In the genomic region with DNA sequence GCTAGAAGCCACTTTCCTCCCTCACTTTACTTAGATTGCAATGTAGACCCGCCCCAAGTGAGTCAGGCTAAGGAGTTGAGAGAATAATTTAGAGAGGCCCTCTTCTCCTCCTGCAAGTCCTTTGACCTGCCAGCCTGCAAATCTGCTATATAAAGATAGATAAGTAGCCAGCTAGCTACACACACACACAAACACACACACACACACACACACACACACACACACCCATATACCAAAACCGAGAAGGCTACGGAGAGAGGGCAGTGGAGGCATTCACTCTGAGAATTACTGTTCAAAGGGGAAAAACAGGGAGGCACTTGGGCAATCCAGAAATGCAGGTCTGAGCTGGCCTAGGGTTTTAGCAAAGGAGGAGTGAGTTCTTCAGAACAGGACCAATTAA, we compare ENCODE assay signal across 12 cellular contexts. TPM values are rescaled to one million over a fixed set of nuclear protein-coding genes. Genes with fewer than 3 reads are reported as not detected.
A peak's percentile ranks its signal among the peaks of the same experiment; 100 is the strongest.
DNase-seq lines count a peak whose midpoint lies in the region; ATAC-seq and TF ChIP-seq lines count a peak whose summit lies in the region.
"Had no signal": no experiment of that assay in that cellular context is flagged by ENCODE, and none has a peak within 500 bp of the region (broad histone marks: within the 10 kb centered on the region; RNA-seq: fewer than 3 reads in every experiment).

No MANE protein-coding gene starts in this region.

- H3K27me3 ChIP-seq in CD4-positive, alpha-beta memory T cell (ENCODE audit: insufficient read depth, low read length) = no peaks in the 10 kb centered on the region
- H3K27me3 ChIP-seq in esophagus squamous epithelium = peaks cover 0 to 7% (median 0%) of the 10 kb centered on the region in 4 donors
- peaks cover 79% of the 10 kb centered on the region for H3K27me3 ChIP-seq in neural progenitor cell

- TF ChIP-seq POLR2A in esophagus squamous epithelium (IDR thresholded peaks at IDR 0.05) = no peak

- no peaks in the 10 kb centered on the region for H3K79me2 ChIP-seq in neural progenitor cell (ENCODE audit: low read depth)

- no peak overlapping the region for H3K27ac ChIP-seq in CD4-positive, alpha-beta memory T cell (ENCODE audit: low read depth, low read length)
- H3K27ac ChIP-seq in esophagus squamous epithelium = peak overlapping the region; percentile 18 to 81 (median 54)
- no peak overlapping the region for H3K27ac ChIP-seq in neural progenitor cell
- H3K27ac ChIP-seq: prostate gland had no signal

- H2AFZ ChIP-seq in neural progenitor cell (replicated peaks) = no peak overlapping the region

- CTCF ChIA-PET in CD4-positive, alpha-beta memory T cell (lab: Charles Lee; ENCODE audit: partially characterized antibody) = no interaction called here

- peaks cover 5 to 17% (median 9%) of the 10 kb centered on the region in 4 donors for H3K4me1 Mint-ChIP-seq in CD4-positive, alpha-beta memory T cell
- peaks cover 26% of the 10 kb centered on the region for H3K4me1 Mint-ChIP-seq in neural progenitor cell

- H3K4me1 ChIP-seq in CD4-positive, alpha-beta memory T cell (ENCODE audit: insufficient read depth, low read length) = peaks cover 4% of the 10 kb centered on the region
- peaks cover 15 to 32% (median 23%) of the 10 kb centered on the region in 3 donors for H3K4me1 ChIP-seq in esophagus squamous epithelium
- H3K4me1 ChIP-seq in neural progenitor cell = peaks cover 19% of the 10 kb centered on the region
- H3K4me1 ChIP-seq: prostate gland had no signal

- peaks cover 14% of the 10 kb centered on the region for H4K20me1 ChIP-seq in neural progenitor cell (ENCODE audit: low read depth)

- H3K9ac ChIP-seq in neural progenitor cell = no peak overlapping the region

- H3K4me3 ChIP-seq in CD4-positive, alpha-beta memory T cell (ENCODE audit: low read length in 2 of 2) = no peak overlapping the region
- no peak overlapping the region for H3K4me3 ChIP-seq in esophagus squamous epithelium
- no peak overlapping the region for H3K4me3 ChIP-seq in neural progenitor cell
- H3K4me3 ChIP-seq: prostate gland had no signal

- no peak for DNase-seq in CD4-positive, alpha-beta memory T cell
- DNase-seq in NCI-H2227 (lab: John Stamatoyannopoulos, UW; ENCODE audit: unreplicated experiment) = peak; percentile 78
- no peak for DNase-seq in esophagus squamous epithelium (lab: John Stamatoyannopoulos, UW)
- DNase-seq in neural progenitor cell (ENCODE audit: low spot score) = no peak
- no peak for DNase-seq in NCI-H128 (lab: John Stamatoyannopoulos, UW; ENCODE audit: unreplicated experiment)
- no peak for DNase-seq in SHP77 (lab: John Stamatoyannopoulos, UW)
- DNase-seq: activated naive CD8-positive, alpha-beta T cell treated with anti-CD3 and anti-CD28 coated beads for 36 hours; hippocampal formation had no signal

- no peaks in the 10 kb centered on the region for H3K9me3 ChIP-seq in CD4-positive, alpha-beta memory T cell (ENCODE audit: control insufficient read depth in 1 of 2, low read length in 2 of 2)
- no peaks in the 10 kb centered on the region for H3K9me3 ChIP-seq in esophagus squamous epithelium
- no peaks in the 10 kb centered on the region for H3K9me3 ChIP-seq in neural progenitor cell (ENCODE audit: low read depth)
- H3K9me3 ChIP-seq: prostate gland had no signal

- POLR2A ChIA-PET in CD4-positive, alpha-beta memory T cell (lab: Charles Lee; ENCODE audit: partially characterized antibody) = interaction anchor here (0.9 kb wide), 1 partner anchor 22 kb away, joined by 3 read pairs; a partner anchor contains a TSS

- no peaks in the 10 kb centered on the region for H3K36me3 Mint-ChIP-seq in CD4-positive, alpha-beta memory T cell
- H3K36me3 Mint-ChIP-seq in neural progenitor cell = peaks cover 3% of the 10 kb centered on the region
- H3K36me3 Mint-ChIP-seq: activated naive CD8-positive, alpha-beta T cell treated with anti-CD3 and anti-CD28 coated beads for 36 hours had no signal

- peak overlapping the region in 3 of 7 donors; percentile 11 to 62 (median 38) for H3K27ac Mint-ChIP-seq in CD4-positive, alpha-beta memory T cell
- no peak overlapping the region for H3K27ac Mint-ChIP-seq in neural progenitor cell
- H3K27ac Mint-ChIP-seq: activated naive CD8-positive, alpha-beta T cell treated with anti-CD3 and anti-CD28 coated beads for 36 hours had no signal

- H3K27me3 Mint-ChIP-seq in CD4-positive, alpha-beta memory T cell = peaks cover 4 to 6% of the 10 kb centered on the region in 2 donors
- peaks cover 28% of the 10 kb centered on the region for H3K27me3 Mint-ChIP-seq in neural progenitor cell (ENCODE audit: insufficient read depth, low read depth)

- H3K9me3 Mint-ChIP-seq in CD4-positive, alpha-beta memory T cell = peaks cover 0 to 2% (median 0%) of the 10 kb centered on the region in 8 donors
- peaks cover 8% of the 10 kb centered on the region for H3K9me3 Mint-ChIP-seq in neural progenitor cell
- H3K9me3 Mint-ChIP-seq: activated naive CD8-positive, alpha-beta T cell treated with anti-CD3 and anti-CD28 coated beads for 36 hours had no signal

- H3K36me3 ChIP-seq in CD4-positive, alpha-beta memory T cell (ENCODE audit: insufficient read depth, low read length) = no peaks in the 10 kb centered on the region
- no peaks in the 10 kb centered on the region for H3K36me3 ChIP-seq in esophagus squamous epithelium
- no peaks in the 10 kb centered on the region for H3K36me3 ChIP-seq in neural progenitor cell
- H3K36me3 ChIP-seq: prostate gland had no signal

- TF ChIP-seq CTCF in esophagus squamous epithelium (IDR thresholded peaks at IDR 0.05) = no peak
- no peak for TF ChIP-seq CTCF in neural progenitor cell (IDR thresholded peaks at IDR 0.05)

- peaks cover 33% of the 10 kb centered on the region for H3F3A ChIP-seq in neural progenitor cell (ENCODE audit: low read depth)

- intact Hi-C loops in CD4-positive, alpha-beta memory T cell (cut with micrococcal nuclease) = loop anchor here (5.0 to 10.0 kb wide), 2 partner anchors 49 to 196 kb away; no protein-coding TSS in a partner anchor
- intact Hi-C loops in esophagus squamous epithelium (cut with DNase I) = no loop called here

- ATAC-seq in GM21576 (IDR thresholded peaks at IDR 0.05; ENCODE audit: unreplicated experiment) (no peak), GM18858 (IDR thresholded peaks at IDR 0.05; ENCODE audit: unreplicated experiment) (no peak)
- ATAC-seq: activated CD4-positive, CD25-positive, alpha-beta regulatory T cell treated with anti-CD3 and anti-CD28 coated beads, Interleukin-2, amount 50 U/mL, for 24 hours had no signal

- peak overlapping the region in 6 of 8 donors; percentile 4 to 65 (median 26) for H3K4me3 Mint-ChIP-seq in CD4-positive, alpha-beta memory T cell
- H3K4me3 Mint-ChIP-seq in neural progenitor cell = no peak overlapping the region

- peak overlapping the region; percentile 98 for H3K4me2 ChIP-seq in neural progenitor cell

- 27 to 38% methylated on average over 1 to 2 of the region's 3 CpGs for WGBS in esophagus squamous epithelium, 2 donors

RNA-seq across cellular contexts. Expression of a gene that starts 23.0 kb away (rescaled TPM):
- 10 to 100 TPM; 31.0 to 31.2 TPM for total RNA-seq in CD4-positive, alpha-beta memory T cell
- 1 to 10 TPM; 2.7 to 4.7 TPM for polyA plus RNA-seq in CD4-positive, alpha-beta memory T cell
- total RNA-seq in esophagus squamous epithelium = 10 to 100 TPM in 2 of 4 donors, 1 to 10 TPM in 2; 4.2 to 26.5 (median 9.0) TPM
- total RNA-seq in neural progenitor cell (ENCODE audit: low replicate concordance) = 1.1 and 2.0 TPM in 2 replicates

Comparison
In these comparisons a context has a peak if more than half of its experiments do, and no peak if none do; other contexts are left out.
1. H3K27ac ChIP-seq: peak in esophagus squamous epithelium (4 of 4); none in CD4-positive, alpha-beta memory T cell (single experiment) and neural progenitor cell (single experiment).